8 cellular contexts compared by ENCODE assay signal in genomic region chr5:83708170-83708569, GRCh38.
"Had no signal": no experiment of that assay in that cellular context is flagged by ENCODE, and none has a peak within 500 bp of the region (broad histone marks: within the 10 kb centered on the region; RNA-seq: fewer than 3 reads in every experiment).

No MANE protein-coding gene starts in this region.

- DNase-seq: GDM1, GF-D8 had no signal

- ATAC-seq: GM12878 had no signal

- H3K4me3 ChIP-seq: GM12878 had no signal

- FAIRE-seq: G401.6, GM12878, GM12891, GM12892, GM18507, GM19239 had no signal
